21 cellular contexts compared by ENCODE assay signal in the genomic region with DNA sequence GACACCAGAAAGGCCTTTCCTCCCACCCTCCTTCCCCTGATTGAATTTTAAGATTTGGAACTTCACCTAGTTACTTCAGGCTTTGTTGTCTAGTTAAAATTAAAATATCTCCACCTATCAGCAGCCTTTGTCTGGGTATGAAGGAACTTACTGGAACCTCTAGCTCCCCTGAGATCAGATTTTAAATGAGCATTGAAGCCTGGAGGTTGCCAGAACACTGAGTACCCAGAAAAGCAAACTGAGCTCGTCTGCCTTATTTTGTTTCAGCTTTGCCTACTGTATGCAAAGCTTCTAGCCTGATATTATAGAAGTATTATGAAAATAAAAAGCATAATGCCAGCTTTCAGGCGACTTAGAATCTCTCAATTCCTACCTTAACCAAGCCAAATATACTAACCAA.
"Had no signal": no experiment of that assay in that cellular context is flagged by ENCODE, and none has a peak within 500 bp of the region (broad histone marks: within the 10 kb centered on the region; RNA-seq: fewer than 3 reads in every experiment).

No MANE protein-coding gene starts in this region.

- ATAC-seq: HepG2 had no signal

- DNase-seq: IMR-90, Kasumi-1, KG1, MM.1S, NCI-H1092 treated with DMSO at 0.1 percent for 48 hours, NCI-H1436, NCI-H187, NCI-H2029, NCI-H2081 treated with DMSO at 0.1 percent for 48 hours, NCI-H2171, NCI-H226, NCI-H446 treated with DMSO at 0.1 percent for 48 hours, NCI-H510A treated with DMSO at 0.1 percent for 48 hours, NCI-H69, NCI-H774, Right ventricle myocardium superior, RPMI8226, SIG-M5 had no signal

- H3K27ac ChIP-seq: SJSA1, SK-N-MC had no signal
